In genomic region chr13:100560498-100561215, GRCh38 we compare ENCODE assay signal across 22 cellular contexts. TPM values are rescaled to one million over a fixed set of nuclear protein-coding genes. Genes with fewer than 3 reads are reported as not detected.
DNase-seq lines count a peak whose midpoint lies in the region; ATAC-seq and TF ChIP-seq lines count a peak whose summit lies in the region.
"Had no signal": no experiment of that assay in that cellular context is flagged by ENCODE, and none has a peak within 500 bp of the region (broad histone marks: within the 10 kb centered on the region; RNA-seq: fewer than 3 reads in every experiment).

No MANE protein-coding gene starts in this region.

- TF ChIP-seq POLR2A in suprapubic skin (IDR thresholded peaks at IDR 0.05): no peak

- H3K27ac ChIP-seq in caudate nucleus (ENCODE audit: low read depth, low read length) (peak overlapping the region; percentile 93), suprapubic skin (peak overlapping the region; percentile 64)
- H3K27ac ChIP-seq: foreskin keratinocyte, thoracic aorta had no signal

- TF ChIP-seq EP300 in suprapubic skin (IDR thresholded peaks at IDR 0.05): no peak

- H3K4me3 ChIP-seq in H7 (ENCODE audit: insufficient read depth, low read depth, low read length) (no peak overlapping the region), suprapubic skin (no peak overlapping the region)
- H3K4me3 ChIP-seq: thoracic aorta had no signal

- H3K9me3 ChIP-seq in suprapubic skin: no peaks in the 10 kb centered on the region

- ATAC-seq in left lobe of liver (peak; percentile 55), GM21360 (IDR thresholded peaks at IDR 0.05; ENCODE audit: unreplicated experiment) (no peak)
- ATAC-seq: activated naive CD4-positive, alpha-beta T cell treated with anti-CD3 and anti-CD28 coated beads, Interleukin-2, amount 50 U/mL, for 72 hours; foreskin keratinocyte had no signal

- peak; percentile 38 for DNase-seq in H7
- peak in 16 of 61 donors; percentile 6 to 66 (median 20) for DNase-seq in caudate nucleus (lab: John Stamatoyannopoulos, UW)
- no peak for DNase-seq in left lobe of liver (ENCODE audit: low spot score)
- DNase-seq in suprapubic skin (ENCODE audit: low spot score in 2 of 2): no peak
- no peak for DNase-seq in stimulated activated naive CD4-positive, alpha-beta T cell treated with Interleukin-2 at 50 U/mL for 16 hours (lab: John Stamatoyannopoulos, UW)
- DNase-seq in HUDEP-2 (lab: John Stamatoyannopoulos, UW; ENCODE audit: unreplicated experiment in 76 of 76): no peak
- DNase-seq: activated CD4-positive, alpha-beta T cell treated with anti-CD3 and anti-CD28 coated beads, Interleukin-2, amount 10 ng/mL, durations not matched to agents 7 days and 5 days; CD4-positive, alpha-beta memory T cell; DMS153; erythroblast; foreskin keratinocyte; HFFc6; KG1; MM.1S; NCI-H1417; SHP77; small intestine; stimulated activated CD4-positive, alpha-beta T cell treated with anti-CD3 and anti-CD28 coated beads, Interleukin-1b, Interleukin-23, amount 100 ng/mL, for 48 hours; T-helper 9 cell had no signal

- no peak for TF ChIP-seq CTCF in suprapubic skin (IDR thresholded peaks at IDR 0.05)

- H3K4me1 ChIP-seq in suprapubic skin: peaks cover 9% of the 10 kb centered on the region
- H3K4me1 ChIP-seq: foreskin keratinocyte had no signal

- no peaks in the 10 kb centered on the region for H3K27me3 ChIP-seq in H7 (ENCODE audit: control insufficient read depth, insufficient read depth, low read length)
- no peaks in the 10 kb centered on the region for H3K27me3 ChIP-seq in suprapubic skin
- H3K27me3 ChIP-seq: foreskin keratinocyte had no signal

- no peaks in the 10 kb centered on the region for H3K36me3 ChIP-seq in H7 (replicated peaks; ENCODE audit: control insufficient read depth, insufficient read depth, low read length)
- H3K36me3 ChIP-seq in suprapubic skin: no peaks in the 10 kb centered on the region
- H3K36me3 ChIP-seq: thoracic aorta had no signal

- 81% methylated on average over 16 of the region's 16 CpGs for WGBS in suprapubic skin

RNA-seq across cellular contexts. Expression of gene GGACT, which starts 27.9 kb away (rescaled TPM):
- total RNA-seq in H7 (2014; rRNA removed; shearing (Covaris generic)): 1.4 and 3.0 TPM in 2 replicates
- total RNA-seq in left lobe of liver: 9.6 TPM
- total RNA-seq in suprapubic skin: 1 to 10 TPM; 1.5 to 4.2 (median 3.6) TPM
